In the genomic region with DNA sequence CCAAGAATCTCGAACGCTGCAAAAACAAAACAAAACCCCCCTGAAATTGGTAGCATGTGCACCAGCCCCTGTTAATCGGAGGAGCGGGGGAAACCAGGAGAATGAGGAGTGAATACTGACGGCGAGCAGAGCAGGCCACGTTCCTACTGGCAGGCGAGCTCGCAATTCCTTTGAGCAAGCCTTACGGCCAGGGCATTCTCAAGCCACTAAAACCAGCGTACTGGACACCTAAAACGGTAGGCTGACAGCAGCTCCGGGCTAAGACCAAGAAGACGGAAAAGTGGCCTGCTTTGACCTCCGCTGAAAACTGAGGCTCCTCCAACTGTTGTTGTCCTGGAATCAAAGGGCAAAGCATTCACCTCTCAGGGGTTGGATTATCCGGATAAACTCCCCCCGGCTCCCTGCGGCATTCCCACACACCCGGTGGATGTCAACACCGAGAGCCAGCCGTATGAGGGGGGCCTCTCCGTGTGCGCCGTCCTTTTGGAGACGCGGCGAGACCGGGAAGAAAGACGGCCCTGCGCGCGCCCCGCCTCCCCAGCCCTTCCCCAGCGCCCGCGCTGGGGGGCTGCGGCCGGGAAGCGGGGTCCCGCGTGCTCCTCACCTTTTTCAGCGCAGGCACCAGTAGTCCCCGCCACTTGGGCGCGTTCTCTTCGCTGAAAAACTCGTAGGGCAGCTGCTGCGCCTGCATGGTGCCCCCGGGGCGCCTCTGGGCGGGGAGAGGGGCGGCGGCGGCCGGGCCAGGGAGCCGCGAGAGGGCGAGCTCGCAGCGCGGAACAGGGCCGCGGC, we compare ENCODE assay signal across 1 cellular context.
A peak's percentile ranks its signal among the peaks of the same experiment; 100 is the strongest.
TF ChIP-seq lines count a peak whose summit lies in the region.

No MANE protein-coding gene starts in this region.

TF ChIP-seq in GM12878, 131 proteins besides CTCF, POLR2A, EP300 and RAD21 (continued from another document):
- TF ChIP-seq, protein P1, sequence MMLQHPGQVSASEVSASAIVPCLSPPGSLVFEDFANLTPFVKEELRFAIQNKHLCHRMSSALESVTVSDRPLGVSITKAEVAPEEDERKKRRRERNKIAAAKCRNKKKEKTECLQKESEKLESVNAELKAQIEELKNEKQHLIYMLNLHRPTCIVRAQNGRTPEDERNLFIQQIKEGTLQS (IDR thresholded peaks at IDR 0.05; ENCODE audit: borderline replicate concordance, extremely low read depth, low read depth, low read length) = no peak
- TF ChIP-seq ETV6 (conservative IDR thresholded peaks at IDR 0.05 in 1 of 2, IDR thresholded peaks at IDR 0.05 in 1 of 2; ENCODE audit: borderline replicate concordance in 1 of 2, low read depth in 1 of 2) = no peak
- no peak for TF ChIP-seq RELA (IDR thresholded peaks at IDR 0.05; ENCODE audit: borderline replicate concordance, partially characterized antibody)
- TF ChIP-seq IKZF1 (conservative IDR thresholded peaks at IDR 0.05) = peak; percentile 50
- no peak for TF ChIP-seq NFIC (IDR thresholded peaks at IDR 0.05; ENCODE audit: low read depth, low read length)
- no peak for TF ChIP-seq MXI1 (IDR thresholded peaks at IDR 0.05; ENCODE audit: low read depth, low read length)
- TF ChIP-seq BCL11A (IDR thresholded peaks at IDR 0.05; ENCODE audit: low read depth, low read length) = no peak
- TF ChIP-seq EGR1 (IDR thresholded peaks at IDR 0.05; ENCODE audit: borderline replicate concordance in 1 of 2, low read depth in 2 of 2, low read length in 2 of 2) = no peak
- TF ChIP-seq MEF2B (IDR thresholded peaks at IDR 0.05; ENCODE audit: partially characterized antibody, poor library complexity, severe bottlenecking) = no peak
- TF ChIP-seq SUPT20H (IDR thresholded peaks at IDR 0.05; ENCODE audit: borderline replicate concordance, control insufficient read depth, low read depth, low read length) = no peak
- TF ChIP-seq TAF1 (IDR thresholded peaks at IDR 0.05; ENCODE audit: borderline replicate concordance, low read depth, low read length) = no peak
- TF ChIP-seq, protein P2, sequence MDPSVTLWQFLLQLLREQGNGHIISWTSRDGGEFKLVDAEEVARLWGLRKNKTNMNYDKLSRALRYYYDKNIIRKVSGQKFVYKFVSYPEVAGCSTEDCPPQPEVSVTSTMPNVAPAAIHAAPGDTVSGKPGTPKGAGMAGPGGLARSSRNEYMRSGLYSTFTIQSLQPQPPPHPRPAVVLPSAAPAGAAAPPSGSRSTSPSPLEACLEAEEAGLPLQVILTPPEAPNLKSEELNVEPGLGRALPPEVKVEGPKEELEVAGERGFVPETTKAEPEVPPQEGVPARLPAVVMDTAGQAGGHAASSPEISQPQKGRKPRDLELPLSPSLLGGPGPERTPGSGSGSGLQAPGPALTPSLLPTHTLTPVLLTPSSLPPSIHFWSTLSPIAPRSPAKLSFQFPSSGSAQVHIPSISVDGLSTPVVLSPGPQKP (IDR thresholded peaks at IDR 0.05; ENCODE audit: low read depth, low read length) = no peak
- TF ChIP-seq DPF2 (IDR thresholded peaks at IDR 0.05) = peak; percentile 30
- no peak for TF ChIP-seq TCF7 (IDR thresholded peaks at IDR 0.05; ENCODE audit: borderline replicate concordance)
- TF ChIP-seq, protein P3, sequence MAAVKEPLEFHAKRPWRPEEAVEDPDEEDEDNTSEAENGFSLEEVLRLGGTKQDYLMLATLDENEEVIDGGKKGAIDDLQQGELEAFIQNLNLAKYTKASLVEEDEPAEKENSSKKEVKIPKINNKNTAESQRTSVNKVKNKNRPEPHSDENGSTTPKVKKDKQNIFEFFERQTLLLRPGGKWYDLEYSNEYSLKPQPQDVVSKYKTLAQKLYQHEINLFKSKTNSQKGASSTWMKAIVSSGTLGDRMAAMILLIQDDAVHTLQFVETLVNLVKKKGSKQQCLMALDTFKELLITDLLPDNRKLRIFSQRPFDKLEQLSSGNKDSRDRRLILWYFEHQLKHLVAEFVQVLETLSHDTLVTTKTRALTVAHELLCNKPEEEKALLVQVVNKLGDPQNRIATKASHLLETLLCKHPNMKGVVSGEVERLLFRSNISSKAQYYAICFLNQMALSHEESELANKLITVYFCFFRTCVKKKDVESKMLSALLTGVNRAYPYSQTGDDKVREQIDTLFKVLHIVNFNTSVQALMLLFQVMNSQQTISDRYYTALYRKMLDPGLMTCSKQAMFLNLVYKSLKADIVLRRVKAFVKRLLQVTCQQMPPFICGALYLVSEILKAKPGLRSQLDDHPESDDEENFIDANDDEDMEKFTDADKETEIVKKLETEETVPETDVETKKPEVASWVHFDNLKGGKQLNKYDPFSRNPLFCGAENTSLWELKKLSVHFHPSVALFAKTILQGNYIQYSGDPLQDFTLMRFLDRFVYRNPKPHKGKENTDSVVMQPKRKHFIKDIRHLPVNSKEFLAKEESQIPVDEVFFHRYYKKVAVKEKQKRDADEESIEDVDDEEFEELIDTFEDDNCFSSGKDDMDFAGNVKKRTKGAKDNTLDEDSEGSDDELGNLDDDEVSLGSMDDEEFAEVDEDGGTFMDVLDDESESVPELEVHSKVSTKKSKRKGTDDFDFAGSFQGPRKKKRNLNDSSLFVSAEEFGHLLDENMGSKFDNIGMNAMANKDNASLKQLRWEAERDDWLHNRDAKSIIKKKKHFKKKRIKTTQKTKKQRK (IDR thresholded peaks at IDR 0.05; ENCODE audit: low read depth, low read length) = no peak
- TF ChIP-seq NFXL1 (IDR thresholded peaks at IDR 0.05; ENCODE audit: borderline replicate concordance) = no peak
- TF ChIP-seq HDAC6 (IDR thresholded peaks at IDR 0.05; ENCODE audit: unreplicated experiment) = peak; percentile 75
- peak in 1 of 2 experiments; percentile 21; a peak in 1 of 4 replicates for TF ChIP-seq BHLHE40 (IDR thresholded peaks at IDR 0.05; ENCODE audit: borderline replicate concordance in 1 of 2, low read depth in 2 of 2, low read length in 1 of 2)
- TF ChIP-seq POLR2AphosphoS5 (IDR thresholded peaks at IDR 0.05; ENCODE audit: low read length) = no peak
- TF ChIP-seq PML (IDR thresholded peaks at IDR 0.05; ENCODE audit: low read length) = no peak
- TF ChIP-seq FOS (IDR thresholded peaks at IDR 0.05; ENCODE audit: borderline replicate concordance, extremely low read depth, insufficient read length) = no peak
- no peak for TF ChIP-seq STAT3 (IDR thresholded peaks at IDR 0.05; ENCODE audit: low read depth, low read length)
- TF ChIP-seq, protein P4, sequence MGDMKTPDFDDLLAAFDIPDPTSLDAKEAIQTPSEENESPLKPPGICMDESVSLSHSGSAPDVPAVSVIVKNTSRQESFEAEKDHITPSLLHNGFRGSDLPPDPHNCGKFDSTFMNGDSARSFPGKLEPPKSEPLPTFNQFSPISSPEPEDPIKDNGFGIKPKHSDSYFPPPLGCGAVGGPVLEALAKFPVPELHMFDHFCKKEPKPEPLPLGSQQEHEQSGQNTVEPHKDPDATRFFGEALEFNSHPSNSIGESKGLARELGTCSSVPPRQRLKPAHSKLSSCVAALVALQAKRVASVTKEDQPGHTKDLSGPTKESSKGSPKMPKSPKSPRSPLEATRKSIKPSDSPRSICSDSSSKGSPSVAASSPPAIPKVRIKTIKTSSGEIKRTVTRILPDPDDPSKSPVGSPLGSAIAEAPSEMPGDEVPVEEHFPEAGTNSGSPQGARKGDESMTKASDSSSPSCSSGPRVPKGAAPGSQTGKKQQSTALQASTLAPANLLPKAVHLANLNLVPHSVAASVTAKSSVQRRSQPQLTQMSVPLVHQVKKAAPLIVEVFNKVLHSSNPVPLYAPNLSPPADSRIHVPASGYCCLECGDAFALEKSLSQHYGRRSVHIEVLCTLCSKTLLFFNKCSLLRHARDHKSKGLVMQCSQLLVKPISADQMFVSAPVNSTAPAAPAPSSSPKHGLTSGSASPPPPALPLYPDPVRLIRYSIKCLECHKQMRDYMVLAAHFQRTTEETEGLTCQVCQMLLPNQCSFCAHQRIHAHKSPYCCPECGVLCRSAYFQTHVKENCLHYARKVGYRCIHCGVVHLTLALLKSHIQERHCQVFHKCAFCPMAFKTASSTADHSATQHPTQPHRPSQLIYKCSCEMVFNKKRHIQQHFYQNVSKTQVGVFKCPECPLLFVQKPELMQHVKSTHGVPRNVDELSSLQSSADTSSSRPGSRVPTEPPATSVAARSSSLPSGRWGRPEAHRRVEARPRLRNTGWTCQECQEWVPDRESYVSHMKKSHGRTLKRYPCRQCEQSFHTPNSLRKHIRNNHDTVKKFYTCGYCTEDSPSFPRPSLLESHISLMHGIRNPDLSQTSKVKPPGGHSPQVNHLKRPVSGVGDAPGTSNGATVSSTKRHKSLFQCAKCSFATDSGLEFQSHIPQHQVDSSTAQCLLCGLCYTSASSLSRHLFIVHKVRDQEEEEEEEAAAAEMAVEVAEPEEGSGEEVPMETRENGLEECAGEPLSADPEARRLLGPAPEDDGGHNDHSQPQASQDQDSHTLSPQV (IDR thresholded peaks at IDR 0.05) = no peak
- no peak for TF ChIP-seq ZNF207 (IDR thresholded peaks at IDR 0.05; ENCODE audit: borderline replicate concordance)
- TF ChIP-seq GABPA (IDR thresholded peaks at IDR 0.05; ENCODE audit: low read depth) = no peak
- no peak for TF ChIP-seq YBX1 (IDR thresholded peaks at IDR 0.05)
- peak; percentile 76 for TF ChIP-seq SMARCA5 (IDR thresholded peaks at IDR 0.05)
- 0 out of 2 replicates have a peak, but pooled peaks have one; percentile 25 for TF ChIP-seq SIN3A (IDR thresholded peaks at IDR 0.05; ENCODE audit: low read depth, low read length)
